ENCODE assay signal across 8 cellular contexts in the genomic region with DNA sequence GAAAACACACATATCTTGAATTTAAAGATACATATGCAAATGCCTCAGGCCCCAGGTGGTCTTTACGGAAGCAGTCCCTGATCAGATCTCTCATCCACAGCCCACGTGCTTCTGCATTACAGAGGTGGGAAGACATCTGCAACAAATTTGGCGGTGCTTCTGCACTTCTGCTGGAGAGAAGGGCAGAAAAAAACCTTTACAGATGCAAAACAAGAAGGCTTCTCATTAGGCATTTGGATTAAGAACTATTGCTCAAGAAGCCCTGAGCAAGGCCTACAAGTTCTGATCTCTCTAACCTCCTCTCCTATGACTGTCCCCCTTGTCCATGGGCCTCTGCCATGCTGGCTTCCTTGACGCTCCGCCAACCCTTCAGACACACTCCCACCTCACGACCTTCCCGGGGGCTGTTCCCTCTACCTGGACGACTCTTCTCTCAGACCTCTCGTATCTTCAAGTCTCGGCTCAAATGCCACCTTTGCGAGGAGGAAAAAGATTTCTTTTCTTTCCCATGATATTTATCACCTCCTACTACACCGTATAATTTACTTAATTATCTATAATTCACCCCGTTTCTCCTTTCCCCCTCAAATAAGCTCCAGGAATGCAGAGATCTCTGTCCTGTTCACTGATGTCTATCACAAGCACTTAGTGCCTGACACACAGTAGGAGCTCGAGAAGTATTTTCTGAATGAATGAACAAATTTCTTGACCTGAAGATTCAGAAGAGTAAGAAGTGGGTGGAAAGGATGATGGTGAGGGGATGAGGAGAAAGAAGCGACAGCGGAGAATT. TPM values are rescaled to one million over a fixed set of nuclear protein-coding genes. Genes with fewer than 3 reads are reported as not detected.
DNase-seq lines count a peak whose midpoint lies in the region; ATAC-seq and TF ChIP-seq lines count a peak whose summit lies in the region.

No MANE protein-coding gene starts in this region.

- H3K79me2 ChIP-seq in mesendoderm (ENCODE audit: control insufficient read depth, insufficient read depth, low read length): peaks cover 32% of the 10 kb centered on the region

- H3K9me3 ChIP-seq in HUES48 (ENCODE audit: control insufficient read depth, insufficient read depth, low read length): no peaks in the 10 kb centered on the region

- no peak overlapping the region for H2AK5ac ChIP-seq in mesendoderm (ENCODE audit: low read length)

- H3K4ac ChIP-seq in mesendoderm (ENCODE audit: low read depth, low read length): no peak overlapping the region

- no peak overlapping the region for H4K8ac ChIP-seq in mesendoderm (ENCODE audit: low read depth, low read length)

- H2BK5ac ChIP-seq in mesendoderm (ENCODE audit: low read length): no peak overlapping the region

- DNase-seq in AG10803 (ENCODE audit: low read depth) (peak; percentile 41), brain microvascular endothelial cell (no peak), mesendoderm (peak; percentile 74), COR-L47 (lab: John Stamatoyannopoulos, UW) (no peak)
- DNase-seq in stimulated activated CD4-positive, alpha-beta T cell treated with anti-CD3 and anti-CD28 coated beads, Interleukin-4, amount 100 ng/mL, for 4 hours: no peak
- DNase-seq in activated CD8-positive, alpha-beta memory T cell treated with anti-CD3 and anti-CD28 coated beads, Interleukin-2, amount 50 U/mL, for 48 hours: no peak

- no peak for TF ChIP-seq CTCF in AG10803 (conservative IDR thresholded peaks at IDR 0.05; ENCODE audit: low read length)
- no peak for TF ChIP-seq CTCF in brain microvascular endothelial cell (IDR thresholded peaks at IDR 0.05; ENCODE audit: low read depth, low read length, missing control alignments)

- no CpG with 5 or more reads among the region's 16 CpGs for WGBS in mesendoderm (ENCODE audit: extremely low coverage, insufficient coverage, low lambda C conversion rate)

- peak overlapping the region; percentile 11 for H3K27ac ChIP-seq in HUES48 (ENCODE audit: low read depth, low read length)
- H3K27ac ChIP-seq in brain microvascular endothelial cell: peak overlapping the region; percentile 75
- H3K27ac ChIP-seq in mesendoderm (ENCODE audit: low read depth, low read length): peak overlapping the region; percentile 91

- H3K56ac ChIP-seq in mesendoderm (ENCODE audit: low read length): peak overlapping the region; percentile 95

- H3K36me3 ChIP-seq in HUES48 (ENCODE audit: control insufficient read depth, insufficient read depth, low read length) (peaks cover 4% of the 10 kb centered on the region), brain microvascular endothelial cell (replicated peaks) (no peaks in the 10 kb centered on the region), mesendoderm (ENCODE audit: control insufficient read depth, insufficient read depth, low read length) (no peaks in the 10 kb centered on the region)

- H2BK15ac ChIP-seq in mesendoderm (replicated peaks; ENCODE audit: low read depth): no peak overlapping the region

- H4K5ac ChIP-seq in mesendoderm (ENCODE audit: low read length): no peak overlapping the region

- peak overlapping the region; percentile 84 for H3K4me2 ChIP-seq in mesendoderm (ENCODE audit: low read length)

- peak overlapping the region; percentile 83 for H3K18ac ChIP-seq in mesendoderm (ENCODE audit: low read length)

- H2BK120ac ChIP-seq in mesendoderm (ENCODE audit: low read depth, low read length): no peak overlapping the region

- in situ Hi-C loops in brain microvascular endothelial cell (cut with HindIII; ENCODE audit: low pct_ligation_motif_present, low sequenced_read_pairs): no loop called here

- peaks cover 12% of the 10 kb centered on the region for H3K79me1 ChIP-seq in mesendoderm (ENCODE audit: low read length)

- H3K9ac ChIP-seq in HUES48 (ENCODE audit: low read depth, low read length) (peak overlapping the region; percentile 81), mesendoderm (ENCODE audit: low read length) (peak overlapping the region; percentile 91)

- peak overlapping the region; percentile 79 for H3K4me3 ChIP-seq in AG10803 (ENCODE audit: low read length)
- peak overlapping the region; percentile 95 for H3K4me3 ChIP-seq in HUES48 (ENCODE audit: low read depth, low read length)
- H3K4me3 ChIP-seq in brain microvascular endothelial cell (ENCODE audit: low read depth, low read length): peak overlapping the region; percentile 80
- H3K4me3 ChIP-seq in mesendoderm (ENCODE audit: low read length): peak overlapping the region; percentile 80

- H3K27me3 ChIP-seq in HUES48 (ENCODE audit: control insufficient read depth, insufficient read depth, low read length) (no peaks in the 10 kb centered on the region), brain microvascular endothelial cell (replicated peaks) (no peaks in the 10 kb centered on the region), mesendoderm (ENCODE audit: insufficient read depth, low read length, poor library complexity) (no peaks in the 10 kb centered on the region)

- peaks cover 10% of the 10 kb centered on the region for H3K4me1 ChIP-seq in HUES48 (ENCODE audit: control insufficient read depth, insufficient read depth, low read length)
- H3K4me1 ChIP-seq in mesendoderm (ENCODE audit: control insufficient read depth, low read depth, low read length): peaks cover 3% of the 10 kb centered on the region

- ATAC-seq in GM19463 (IDR thresholded peaks at IDR 0.05; ENCODE audit: unreplicated experiment): no peak

- peak overlapping the region; percentile 56 for H3K23ac ChIP-seq in mesendoderm (ENCODE audit: low read length)

RNA-seq across cellular contexts. Expression of a gene that starts 1.1 kb away (rescaled TPM):
- 20.5 TPM for polyA plus RNA-seq in mesendoderm (2013, experiment 1 of 2)
- polyA plus RNA-seq in mesendoderm (2013, experiment 2 of 2): 21.3 TPM

Comparison
In these comparisons a context has a peak if more than half of its experiments do, and no peak if none do; other contexts are left out.
1. DNase-seq: peak in AG10803 (single experiment) and mesendoderm (single experiment); none in brain microvascular endothelial cell (single experiment), stimulated activated CD4-positive, alpha-beta T cell treated with anti-CD3 and anti-CD28 coated beads, Interleukin-4, amount 100 ng/mL, for 4 hours (0 of 2), activated CD8-positive, alpha-beta memory T cell treated with anti-CD3 and anti-CD28 coated beads, Interleukin-2, amount 50 U/mL, for 48 hours (single experiment) and COR-L47 (single experiment).
2. H3K27ac ChIP-seq: peak in every context shown above with its lines; median percentile 91 in mesendoderm; 75 in brain microvascular endothelial cell; 11 in HUES48.
3. Peak in every context shown above with its lines, with median percentiles within 50 percentile points of each other: H3K4me3 ChIP-seq.